Comparison of ENCODE assay signal across 1 cellular context in the genomic region with DNA sequence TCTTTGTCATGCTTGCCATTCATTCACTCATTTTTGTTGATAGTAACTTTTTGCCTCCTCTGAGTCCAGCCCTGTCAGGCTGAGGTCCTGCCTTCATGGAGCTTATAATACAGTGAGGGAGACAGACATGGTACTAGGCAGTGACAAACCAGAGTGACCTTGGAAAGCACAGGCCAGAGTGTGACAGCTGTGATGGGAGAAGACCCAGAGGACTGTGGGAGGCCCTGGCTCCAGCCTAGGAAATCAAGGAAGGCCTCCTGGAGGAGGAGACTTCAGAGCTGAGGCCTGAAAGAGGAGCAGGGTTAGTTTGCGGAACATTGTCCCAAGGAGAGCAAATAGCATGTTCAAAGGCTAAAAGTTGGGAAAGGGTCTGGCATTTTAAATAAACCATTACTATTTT.
TF ChIP-seq lines count a peak whose summit lies in the region.

No MANE protein-coding gene starts in this region.

TF ChIP-seq in WTC11, 78 proteins besides CTCF, POLR2A, EP300 and RAD21 (continued from another document):
- TF ChIP-seq, protein P1, sequence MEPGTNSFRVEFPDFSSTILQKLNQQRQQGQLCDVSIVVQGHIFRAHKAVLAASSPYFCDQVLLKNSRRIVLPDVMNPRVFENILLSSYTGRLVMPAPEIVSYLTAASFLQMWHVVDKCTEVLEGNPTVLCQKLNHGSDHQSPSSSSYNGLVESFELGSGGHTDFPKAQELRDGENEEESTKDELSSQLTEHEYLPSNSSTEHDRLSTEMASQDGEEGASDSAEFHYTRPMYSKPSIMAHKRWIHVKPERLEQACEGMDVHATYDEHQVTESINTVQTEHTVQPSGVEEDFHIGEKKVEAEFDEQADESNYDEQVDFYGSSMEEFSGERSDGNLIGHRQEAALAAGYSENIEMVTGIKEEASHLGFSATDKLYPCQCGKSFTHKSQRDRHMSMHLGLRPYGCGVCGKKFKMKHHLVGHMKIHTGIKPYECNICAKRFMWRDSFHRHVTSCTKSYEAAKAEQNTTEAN (CRISPR knock-in tag; IDR thresholded peaks at IDR 0.05): no peak
- TF ChIP-seq TCF7 (CRISPR knock-in tag; IDR thresholded peaks at IDR 0.05; ENCODE audit: low read depth) (no peak), ZNF423 (CRISPR knock-in tag; IDR thresholded peaks at IDR 0.05) (no peak), ETV6 (CRISPR knock-in tag; IDR thresholded peaks at IDR 0.05) (no peak), TP53 (CRISPR knock-in tag; IDR thresholded peaks at IDR 0.05) (no peak), FOXJ3 (CRISPR knock-in tag; IDR thresholded peaks at IDR 0.05; ENCODE audit: borderline replicate concordance) (no peak), SOX15 (CRISPR knock-in tag; IDR thresholded peaks at IDR 0.05) (no peak), USF2 (CRISPR knock-in tag; IDR thresholded peaks at IDR 0.05) (no peak)
- TF ChIP-seq, protein P2, sequence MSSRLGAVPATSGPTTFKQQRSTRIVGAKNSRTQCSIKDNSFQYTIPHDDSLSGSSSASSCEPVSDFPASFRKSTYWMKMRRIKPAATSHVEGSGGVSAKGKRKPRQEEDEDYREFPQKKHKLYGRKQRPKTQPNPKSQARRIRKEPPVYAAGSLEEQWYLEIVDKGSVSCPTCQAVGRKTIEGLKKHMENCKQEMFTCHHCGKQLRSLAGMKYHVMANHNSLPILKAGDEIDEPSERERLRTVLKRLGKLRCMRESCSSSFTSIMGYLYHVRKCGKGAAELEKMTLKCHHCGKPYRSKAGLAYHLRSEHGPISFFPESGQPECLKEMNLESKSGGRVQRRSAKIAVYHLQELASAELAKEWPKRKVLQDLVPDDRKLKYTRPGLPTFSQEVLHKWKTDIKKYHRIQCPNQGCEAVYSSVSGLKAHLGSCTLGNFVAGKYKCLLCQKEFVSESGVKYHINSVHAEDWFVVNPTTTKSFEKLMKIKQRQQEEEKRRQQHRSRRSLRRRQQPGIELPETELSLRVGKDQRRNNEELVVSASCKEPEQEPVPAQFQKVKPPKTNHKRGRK (CRISPR knock-in tag; IDR thresholded peaks at IDR 0.05; ENCODE audit: borderline replicate concordance): no peak
- TF ChIP-seq, protein P3, sequence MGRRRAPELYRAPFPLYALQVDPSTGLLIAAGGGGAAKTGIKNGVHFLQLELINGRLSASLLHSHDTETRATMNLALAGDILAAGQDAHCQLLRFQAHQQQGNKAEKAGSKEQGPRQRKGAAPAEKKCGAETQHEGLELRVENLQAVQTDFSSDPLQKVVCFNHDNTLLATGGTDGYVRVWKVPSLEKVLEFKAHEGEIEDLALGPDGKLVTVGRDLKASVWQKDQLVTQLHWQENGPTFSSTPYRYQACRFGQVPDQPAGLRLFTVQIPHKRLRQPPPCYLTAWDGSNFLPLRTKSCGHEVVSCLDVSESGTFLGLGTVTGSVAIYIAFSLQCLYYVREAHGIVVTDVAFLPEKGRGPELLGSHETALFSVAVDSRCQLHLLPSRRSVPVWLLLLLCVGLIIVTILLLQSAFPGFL (CRISPR knock-in tag; IDR thresholded peaks at IDR 0.05; ENCODE audit: borderline replicate concordance): no peak
- TF ChIP-seq, protein P4, sequence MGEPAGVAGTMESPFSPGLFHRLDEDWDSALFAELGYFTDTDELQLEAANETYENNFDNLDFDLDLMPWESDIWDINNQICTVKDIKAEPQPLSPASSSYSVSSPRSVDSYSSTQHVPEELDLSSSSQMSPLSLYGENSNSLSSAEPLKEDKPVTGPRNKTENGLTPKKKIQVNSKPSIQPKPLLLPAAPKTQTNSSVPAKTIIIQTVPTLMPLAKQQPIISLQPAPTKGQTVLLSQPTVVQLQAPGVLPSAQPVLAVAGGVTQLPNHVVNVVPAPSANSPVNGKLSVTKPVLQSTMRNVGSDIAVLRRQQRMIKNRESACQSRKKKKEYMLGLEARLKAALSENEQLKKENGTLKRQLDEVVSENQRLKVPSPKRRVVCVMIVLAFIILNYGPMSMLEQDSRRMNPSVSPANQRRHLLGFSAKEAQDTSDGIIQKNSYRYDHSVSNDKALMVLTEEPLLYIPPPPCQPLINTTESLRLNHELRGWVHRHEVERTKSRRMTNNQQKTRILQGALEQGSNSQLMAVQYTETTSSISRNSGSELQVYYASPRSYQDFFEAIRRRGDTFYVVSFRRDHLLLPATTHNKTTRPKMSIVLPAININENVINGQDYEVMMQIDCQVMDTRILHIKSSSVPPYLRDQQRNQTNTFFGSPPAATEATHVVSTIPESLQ (CRISPR knock-in tag; IDR thresholded peaks at IDR 0.05): no peak
TF ChIP-seq in WTC11: peak in this region for 0.
